8 cellular contexts compared by ENCODE assay signal in genomic region chr14:68792022-68792829, GRCh38. TPM values are rescaled to one million over a fixed set of nuclear protein-coding genes. Genes with fewer than 3 reads are reported as not detected.
DNase-seq lines count a peak whose midpoint lies in the region; ATAC-seq and TF ChIP-seq lines count a peak whose summit lies in the region.

No MANE protein-coding gene starts in this region.

- H3K4me1 ChIP-seq in OCI-LY1 (ENCODE audit: insufficient read depth, low read length, severe bottlenecking) = peaks cover 67% of the 10 kb centered on the region
- H3K4me1 ChIP-seq in mononuclear cell (ENCODE audit: insufficient read depth, low read length) = peaks cover 50% of the 10 kb centered on the region
- peaks cover 36% of the 10 kb centered on the region for H3K4me1 ChIP-seq in vagina

- peaks cover 50% of the 10 kb centered on the region for H3K36me3 ChIP-seq in OCI-LY1 (ENCODE audit: insufficient read depth, low read length)
- peaks cover 0 to 40% of the 10 kb centered on the region in 2 donors for H3K36me3 ChIP-seq in vagina

- H3K9me2 ChIP-seq in OCI-LY1 (ENCODE audit: low read depth, low read length) = no peaks in the 10 kb centered on the region

- intact Hi-C loops in vagina (cut with DNase I) = loop anchor here (5.0 kb wide), 4 partner anchors 110 to 850 kb away; no protein-coding TSS in a partner anchor

- H3K9ac ChIP-seq in OCI-LY1 (ENCODE audit: low read length) = peak overlapping the region; percentile 76

- TF ChIP-seq POLR2A in vagina (IDR thresholded peaks at IDR 0.05) = no peak

- DNase-seq in GM03348 (ENCODE audit: low spot score) (peak; percentile 32), choroid plexus epithelial cell (ENCODE audit: low read depth) (no peak), vagina (ENCODE audit: extremely low spot score in 2 of 2) (peak; percentile 88 to 89), NCI-H2081 treated with DMSO at 0.1 percent for 48 hours (lab: John Stamatoyannopoulos, UW) (no peak), ureter (ENCODE audit: low spot score) (no peak)

- H3K79me2 ChIP-seq in OCI-LY1 (ENCODE audit: insufficient read depth, low read length) = peaks cover 29% of the 10 kb centered on the region

- H2AFZ ChIP-seq in OCI-LY1 (ENCODE audit: low read length) = no peak overlapping the region

- H3K27me3 ChIP-seq in OCI-LY1 (ENCODE audit: insufficient read depth, low read length) = no peaks in the 10 kb centered on the region
- H3K27me3 ChIP-seq in mononuclear cell (ENCODE audit: insufficient read depth, low read length) = no peaks in the 10 kb centered on the region
- H3K27me3 ChIP-seq in vagina = no peaks in the 10 kb centered on the region

- no peaks in the 10 kb centered on the region for H4K20me1 ChIP-seq in OCI-LY1 (ENCODE audit: insufficient read depth, low read length)

- peak overlapping the region; percentile 96 for H3K4me2 ChIP-seq in OCI-LY1 (ENCODE audit: low read length)

- no peaks in the 10 kb centered on the region for H3K9me3 ChIP-seq in OCI-LY1 (ENCODE audit: low read length)
- H3K9me3 ChIP-seq in mononuclear cell (ENCODE audit: low read depth, low read length) = no peaks in the 10 kb centered on the region
- H3K9me3 ChIP-seq in vagina = no peaks in the 10 kb centered on the region

- H3K27ac ChIP-seq in OCI-LY1 (ENCODE audit: low read depth, low read length, poor library complexity, severe bottlenecking) (peak overlapping the region; percentile 98), vagina (peak overlapping the region; percentile 99)

- no peak for TF ChIP-seq CTCF in OCI-LY1 (IDR thresholded peaks at IDR 0.05; ENCODE audit: low read length)
- TF ChIP-seq CTCF in choroid plexus epithelial cell (conservative IDR thresholded peaks at IDR 0.05; ENCODE audit: low read depth, low read length) = no peak
- no peak for TF ChIP-seq CTCF in vagina (IDR thresholded peaks at IDR 0.05)

- no peak for ATAC-seq in GM18519 (IDR thresholded peaks at IDR 0.05; ENCODE audit: low FRiP score, unreplicated experiment)

- peaks cover 16% of the 10 kb centered on the region; the same call in 1 of the 2 replicates for H3F3A ChIP-seq in OCI-LY1 (ENCODE audit: insufficient read depth, low read length)

- H3K4me3 ChIP-seq in OCI-LY1 (ENCODE audit: low read depth, low read length, poor library complexity, severe bottlenecking) (peak overlapping the region; percentile 84), choroid plexus epithelial cell (ENCODE audit: low read depth, low read length) (peak overlapping the region; percentile 98), mononuclear cell (ENCODE audit: low read length) (peak overlapping the region; percentile 100), vagina (peak overlapping the region; percentile 84 to 95)

RNA-seq across cellular contexts. Expression of gene ZFP36L1, which starts 0.6 kb away (rescaled TPM):
- total RNA-seq in mononuclear cell = 228 TPM
- 1,405 TPM for total RNA-seq in vagina
- 393 TPM for total RNA-seq in ureter

Comparison
In these comparisons a context has a peak if more than half of its experiments do, and no peak if none do; other contexts are left out.
1. DNase-seq: peak in GM03348 (single experiment) and vagina (2 of 2); none in choroid plexus epithelial cell (single experiment), NCI-H2081 treated with DMSO at 0.1 percent for 48 hours (single experiment) and ureter (single experiment).
2. Peak in every context shown above with its lines, with median percentiles within 50 percentile points of each other: H3K4me3 ChIP-seq.